12 cellular contexts compared by ENCODE assay signal in the genomic region with DNA sequence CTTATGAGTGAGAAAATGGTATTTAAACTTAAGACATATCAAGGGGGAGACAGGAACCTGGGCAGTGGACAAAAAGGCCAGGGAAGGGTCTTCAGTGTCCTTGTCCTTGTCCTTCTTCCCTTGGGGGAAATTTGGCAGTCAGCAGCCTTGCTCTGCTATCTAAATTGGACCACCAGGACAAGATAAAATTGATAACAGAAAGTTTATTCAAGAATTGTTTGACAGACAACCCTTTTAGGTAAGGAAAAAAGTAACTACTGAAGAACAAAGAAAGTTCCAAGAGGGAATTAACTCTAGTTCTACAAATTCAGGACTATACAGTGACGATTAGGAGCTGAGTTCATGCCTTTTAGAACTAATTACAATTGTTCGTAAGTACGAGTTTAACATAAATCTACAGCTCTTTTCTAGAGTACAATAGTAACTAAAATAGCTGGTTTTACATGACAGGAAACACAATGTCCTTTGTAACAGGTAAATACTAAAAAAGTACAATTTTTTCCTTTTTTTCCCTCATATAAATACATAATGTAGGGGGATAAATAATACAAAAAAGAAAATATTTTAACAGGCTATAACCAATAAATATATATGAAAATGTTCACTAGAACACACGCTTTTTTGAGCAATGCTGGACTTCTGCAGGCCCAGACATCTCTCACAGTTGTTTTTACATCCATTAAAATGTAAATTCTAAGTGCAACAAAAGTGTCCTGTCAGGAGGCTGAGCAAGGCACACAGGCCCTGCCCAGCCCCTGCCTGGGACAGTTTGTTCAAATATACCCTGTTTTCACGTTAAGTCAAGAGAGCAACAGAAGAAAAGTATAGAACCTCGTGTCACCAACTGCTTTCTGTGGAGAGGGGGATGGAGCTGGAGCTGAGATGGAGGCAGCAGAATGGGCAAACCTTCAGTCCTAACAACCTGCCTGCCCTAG. TPM values are rescaled to one million over a fixed set of nuclear protein-coding genes. Genes with fewer than 3 reads are reported as not detected.
DNase-seq lines count a peak whose midpoint lies in the region; ATAC-seq, FAIRE-seq and TF ChIP-seq lines count a peak whose summit lies in the region.
"Had no signal": no experiment of that assay in that cellular context is flagged by ENCODE, and none has a peak within 500 bp of the region (broad histone marks: within the 10 kb centered on the region; RNA-seq: fewer than 3 reads in every experiment).

No MANE protein-coding gene starts in this region.

- H3K79me2 ChIP-seq in astrocyte (ENCODE audit: insufficient read depth, low read length), result peaks cover 69% of the 10 kb centered on the region

- no peaks in the 10 kb centered on the region for H3K4me1 ChIP-seq in breast epithelium
- H3K4me1 ChIP-seq in astrocyte (ENCODE audit: insufficient read depth, low read length), result peaks cover 41% of the 10 kb centered on the region
- H3K4me1 ChIP-seq in mesodermal cell (ENCODE audit: control insufficient read depth, insufficient read depth, low read length, poor library complexity, severe bottlenecking), result peaks cover 64% of the 10 kb centered on the region
- peaks cover 10 to 25% (median 12%) of the 10 kb centered on the region in 4 donors for H3K4me1 ChIP-seq in upper lobe of left lung
- H3K4me1 ChIP-seq: BLaER1 had no signal

- H3K4me1 Mint-ChIP-seq in MCF 10A (ENCODE audit: insufficient read depth, unreplicated experiment) (no peaks in the 10 kb centered on the region), astrocyte (ENCODE audit: low read depth, unreplicated experiment) (peaks cover 2% of the 10 kb centered on the region)

- CTCF ChIA-PET in MCF 10A (lab: Yijun Ruan, JAX), result interaction anchor here (0.6 kb wide), 1 partner anchor 9 kb away, joined by 3 read pairs; no protein-coding TSS in a partner anchor

- peak overlapping the region; percentile 83 for H3K4me2 ChIP-seq in astrocyte (ENCODE audit: low read length)
- H3K4me2 ChIP-seq: BLaER1 had no signal

- H3K27ac Mint-ChIP-seq in MCF 10A (ENCODE audit: low read depth, unreplicated experiment), result no peak overlapping the region
- no peak overlapping the region for H3K27ac Mint-ChIP-seq in astrocyte (ENCODE audit: unreplicated experiment)

- H3K4me3 ChIP-seq in breast epithelium, result no peak overlapping the region
- no peak overlapping the region for H3K4me3 ChIP-seq in astrocyte (ENCODE audit: insufficient read depth, low read depth, low read length)
- H3K4me3 ChIP-seq in mesodermal cell (ENCODE audit: extremely low read depth, insufficient read depth, low read length, poor library complexity, severe bottlenecking), result no peak overlapping the region
- no peak overlapping the region for H3K4me3 ChIP-seq in upper lobe of left lung
- H3K4me3 ChIP-seq: BLaER1 had no signal

- no peaks in the 10 kb centered on the region for H3K36me3 Mint-ChIP-seq in MCF 10A (ENCODE audit: insufficient read depth, unreplicated experiment)
- peaks cover 3% of the 10 kb centered on the region for H3K36me3 Mint-ChIP-seq in astrocyte (ENCODE audit: low read depth, unreplicated experiment)

- POLR2A ChIA-PET in MCF 10A (lab: Yijun Ruan, JAX), result no interaction called here

- H2AFZ ChIP-seq in astrocyte (ENCODE audit: low read depth, low read length), result no peak overlapping the region

- intact Hi-C loops in breast epithelium (cut with DNase I; ENCODE audit: low total_unique reads), result no loop called here
- intact Hi-C loops in MCF 10A (cut with micrococcal nuclease), result no loop called here

- H3K9me3 ChIP-seq in breast epithelium, result no peaks in the 10 kb centered on the region
- no peaks in the 10 kb centered on the region for H3K9me3 ChIP-seq in astrocyte (ENCODE audit: insufficient read depth, low read depth, low read length)
- no peaks in the 10 kb centered on the region for H3K9me3 ChIP-seq in mesodermal cell (ENCODE audit: control insufficient read depth, low read length)
- H3K9me3 ChIP-seq in upper lobe of left lung, result no peaks in the 10 kb centered on the region
- H3K9me3 ChIP-seq: BLaER1 had no signal

- H3K4me3 Mint-ChIP-seq in MCF 10A (ENCODE audit: unreplicated experiment), result no peak overlapping the region
- H3K4me3 Mint-ChIP-seq in astrocyte (ENCODE audit: unreplicated experiment), result no peak overlapping the region

- no peak for DNase-seq in breast epithelium (ENCODE audit: low spot score in 2 of 2)
- DNase-seq in MCF 10A (ENCODE audit: unreplicated experiment), result no peak
- DNase-seq in astrocyte (ENCODE audit: low read depth), result no peak
- DNase-seq in upper lobe of left lung, result no peak
- DNase-seq in activated CD4-positive, alpha-beta T cell treated with anti-CD3 and anti-CD28 coated beads for 4 hours, result no peak
- no peak for DNase-seq in H54 (ENCODE audit: insufficient read length, low spot score)
- DNase-seq: amniotic stem cell had no signal

- TF ChIP-seq CTCF in breast epithelium (IDR thresholded peaks at IDR 0.05) (no peak), MCF 10A (IDR thresholded peaks at IDR 0.05; ENCODE audit: unreplicated experiment) (no peak), astrocyte (IDR thresholded peaks at IDR 0.05; ENCODE audit: insufficient read depth, low read depth, low read length) (no peak), upper lobe of left lung (IDR thresholded peaks at IDR 0.05) (no peak)

- H3K27me3 Mint-ChIP-seq in MCF 10A (ENCODE audit: insufficient read depth, unreplicated experiment) (no peaks in the 10 kb centered on the region), astrocyte (ENCODE audit: low read depth, unreplicated experiment) (peaks cover 82% of the 10 kb centered on the region)

- peaks cover 0 to 3% of the 10 kb centered on the region in 2 donors for H3K27me3 ChIP-seq in breast epithelium
- peaks cover 57% of the 10 kb centered on the region for H3K27me3 ChIP-seq in astrocyte (ENCODE audit: insufficient read depth, low read length)
- H3K27me3 ChIP-seq in upper lobe of left lung, result peaks cover 0 to 21% (median 9%) of the 10 kb centered on the region in 4 donors

- H3K36me3 ChIP-seq in breast epithelium, result no peaks in the 10 kb centered on the region
- no peaks in the 10 kb centered on the region for H3K36me3 ChIP-seq in astrocyte (ENCODE audit: insufficient read depth, low read length)
- peaks cover 13% of the 10 kb centered on the region for H3K36me3 ChIP-seq in mesodermal cell (ENCODE audit: control insufficient read depth, insufficient read depth, low read length)
- H3K36me3 ChIP-seq in upper lobe of left lung, result no peaks in the 10 kb centered on the region
- H3K36me3 ChIP-seq: BLaER1 had no signal

- TF ChIP-seq POLR2A in breast epithelium (IDR thresholded peaks at IDR 0.05), result no peak
- no peak for TF ChIP-seq POLR2A in upper lobe of left lung (IDR thresholded peaks at IDR 0.05)
- no peak for TF ChIP-seq POLR2A in H54 (IDR thresholded peaks at IDR 0.05; ENCODE audit: low read depth, low read length)

- WGBS in mesodermal cell (ENCODE audit: insufficient coverage in 2 of 2), 2 experiments, result 20% methylated on average over 2 of the region's 6 CpGs; no CpG with 5 or more reads in 1 of the 2 experiments
- WGBS in upper lobe of left lung, 2 donors, result 59 to 74% methylated on average over 6 of the region's 6 CpGs

- TF ChIP-seq EP300 in upper lobe of left lung (IDR thresholded peaks at IDR 0.05), result no peak

- peak overlapping the region; percentile 96 for H3K9ac ChIP-seq in astrocyte (ENCODE audit: low read length)
- H3K9ac ChIP-seq: BLaER1 had no signal

- ATAC-seq in upper lobe of left lung (ENCODE audit: low FRiP score in 2 of 2) (no peak), GM18909 (IDR thresholded peaks at IDR 0.05; ENCODE audit: poor library complexity, unreplicated experiment) (no peak)

- H3K27ac ChIP-seq in breast epithelium (peak overlapping the region; percentile 70 to 82), astrocyte (ENCODE audit: low read depth, low read length) (peak overlapping the region; percentile 95), mesodermal cell (ENCODE audit: low read depth, low read length, severe bottlenecking) (peak overlapping the region; percentile 95), upper lobe of left lung (peak overlapping the region; percentile 42 to 86 (median 69))
- H3K27ac ChIP-seq: BLaER1 had no signal

- no TSS peak for BruUV-seq in MCF 10A (replicated peaks; lab: Mats Ljungman, UMichigan)

- no peak for FAIRE-seq in astrocyte (lab: Jason Lieb, UNC)
- FAIRE-seq in H54 (lab: Jason Lieb, UNC), result no peak

- no peaks in the 10 kb centered on the region for H4K20me1 ChIP-seq in astrocyte (ENCODE audit: insufficient read depth, low read length)

- H3K9me3 Mint-ChIP-seq in MCF 10A (ENCODE audit: unreplicated experiment) (no peaks in the 10 kb centered on the region), astrocyte (ENCODE audit: unreplicated experiment) (peaks cover 12% of the 10 kb centered on the region)

RNA-seq across cellular contexts. Expression of a gene that starts 4.0 kb away (rescaled TPM):
- total RNA-seq in breast epithelium (10 to 100 TPM; 13.6 to 36.4 (median 19.6) TPM), MCF 10A (2022) (3.0 and 4.8 TPM in 2 replicates), astrocyte (0.41 and 1.8 TPM in 2 replicates), upper lobe of left lung (10 to 100 TPM in 2 of 6 donors, 1 to 10 TPM in 4; 1.4 to 16.1 (median 7.4) TPM)
- polyA plus RNA-seq in mesodermal cell (2013, experiment 1 of 2), result 53.6 TPM
- polyA plus RNA-seq in mesodermal cell (2013, experiment 2 of 2), result 52.0 TPM

RNA-seq across cellular contexts. Expression of a gene that starts 18.1 kb away (rescaled TPM):
- total RNA-seq in breast epithelium (not detected), MCF 10A (2022) (not detected in 2 replicates), astrocyte (not detected in 2 replicates), upper lobe of left lung (not detected)
- polyA plus RNA-seq in mesodermal cell (2013, experiment 1 of 2), result 10.0 TPM
- polyA plus RNA-seq in mesodermal cell (2013, experiment 2 of 2), result 14.1 TPM
- total RNA-seq: fibroblast of villous mesenchyme, mononuclear cell had no signal

RNA-seq across cellular contexts. Expression of a gene that starts 29.2 kb away (rescaled TPM):
- 1 to 10 TPM; 2.2 to 7.5 (median 2.3) TPM for total RNA-seq in breast epithelium
- total RNA-seq in MCF 10A (2022), result 0.21 and 0.44 TPM in 2 replicates
- not detected in 2 replicates for total RNA-seq in astrocyte
- 6.6 TPM for polyA plus RNA-seq in mesodermal cell (2013, experiment 1 of 2)
- polyA plus RNA-seq in mesodermal cell (2013, experiment 2 of 2), result 7.8 TPM
- total RNA-seq in upper lobe of left lung, result 1 to 10 TPM in 4 of 6 donors, under 1 TPM in 2; 0.61 to 5.6 (median 2.0) TPM

RNA-seq across cellular contexts. Expression of a gene that starts 41.1 kb away (rescaled TPM):
- total RNA-seq in breast epithelium, result 10 to 100 TPM; 13.8 to 36.7 (median 14.4) TPM
- 0.79 and 0.88 TPM in 2 replicates for total RNA-seq in MCF 10A (2022)
- total RNA-seq in astrocyte, result not detected in 2 replicates
- 28.7 TPM for polyA plus RNA-seq in mesodermal cell (2013, experiment 1 of 2)
- 27.8 TPM for polyA plus RNA-seq in mesodermal cell (2013, experiment 2 of 2)
- 10 to 100 TPM in 2 of 6 donors, 1 to 10 TPM in 4; 2.9 to 12.6 (median 7.9) TPM for total RNA-seq in upper lobe of left lung

RNA-seq across cellular contexts. Expression of a gene that starts 44.6 kb away (rescaled TPM):
- total RNA-seq in breast epithelium (1 to 10 TPM in 2 of 3 donors, under 1 TPM in 1; 0.44 to 2.0 (median 1.4) TPM), MCF 10A (2022) (not detected in 2 replicates), astrocyte (not detected in 2 replicates), upper lobe of left lung (1 to 10 TPM in 4 of 6 donors, under 1 TPM in 2; 0.39 to 5.0 (median 1.5) TPM)
- polyA plus RNA-seq in mesodermal cell (2013, experiment 1 of 2), result 13.7 TPM
- polyA plus RNA-seq in mesodermal cell (2013, experiment 2 of 2), result 15.0 TPM
- total RNA-seq: mononuclear cell had no signal
